ENCODE assay signal across 7 cellular contexts in the genomic region with DNA sequence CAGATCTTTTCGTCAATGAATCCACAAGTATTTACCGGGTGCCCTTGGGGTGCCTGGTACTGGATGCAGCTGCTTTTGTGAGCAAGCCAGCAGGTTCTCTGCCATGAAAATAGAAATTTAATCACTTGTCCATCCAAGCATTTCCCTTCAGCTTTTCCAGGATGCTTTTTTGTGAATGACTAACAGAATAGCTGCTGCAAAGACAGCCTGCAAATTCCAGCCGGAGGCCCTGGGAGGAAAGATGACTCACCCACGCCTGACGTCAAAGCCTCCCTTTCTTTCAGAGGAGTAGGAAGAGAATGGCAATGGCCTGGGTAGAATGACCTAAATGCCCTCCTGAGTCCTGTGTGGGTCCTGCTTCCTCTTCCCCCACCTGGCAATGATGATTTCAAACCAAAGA.
DNase-seq lines count a peak whose midpoint lies in the region; ATAC-seq and TF ChIP-seq lines count a peak whose summit lies in the region.

No MANE protein-coding gene starts in this region.

- H3K4me3 ChIP-seq in cardiac muscle cell: no peak overlapping the region

- H3K36me3 ChIP-seq in cardiac muscle cell: no peaks in the 10 kb centered on the region

- H3K4me1 ChIP-seq in cardiac muscle cell (ENCODE audit: low read depth): peaks cover 5% of the 10 kb centered on the region

- TF ChIP-seq CTCF in cardiac muscle cell (IDR thresholded peaks at IDR 0.05; ENCODE audit: low read depth, low read length): no peak

- no peaks in the 10 kb centered on the region for H3K9me3 ChIP-seq in cardiac muscle cell (ENCODE audit: low read depth)

- ATAC-seq in HG02759 (IDR thresholded peaks at IDR 0.05; ENCODE audit: unreplicated experiment): no peak

- peak overlapping the region; percentile 27 for H3K27ac ChIP-seq in cardiac muscle cell

- no peaks in the 10 kb centered on the region for H3K27me3 ChIP-seq in cardiac muscle cell

- DNase-seq in HT1080 (ENCODE audit: low read depth) (peak; percentile 98), UCSD-AML1 (lab: John Stamatoyannopoulos, UW; ENCODE audit: unreplicated experiment) (peak; percentile 34), cardiac muscle cell (ENCODE audit: low read depth in 1 of 2, low spot score in 1 of 2) (peak; percentile 62 to 97), posterior cingulate gyrus (peak; percentile 56 to 95 (median 72)), DMS114 treated with DMSO at 0.1 percent for 48 hours (lab: John Stamatoyannopoulos, UW; ENCODE audit: unreplicated experiment) (no peak)
- no peak for DNase-seq in activated CD8-positive, alpha-beta memory T cell treated with anti-CD3 and anti-CD28 coated beads for 24 hours

- intact Hi-C loops in posterior cingulate gyrus (cut with DNase I): no loop called here

Comparison
In these comparisons a context has a peak if more than half of its experiments do, and no peak if none do; other contexts are left out.
1. DNase-seq: peak in HT1080 (single experiment), UCSD-AML1 (single experiment), cardiac muscle cell (2 of 2) and posterior cingulate gyrus (10 of 10); none in activated CD8-positive, alpha-beta memory T cell treated with anti-CD3 and anti-CD28 coated beads for 24 hours (single experiment) and DMS114 treated with DMSO at 0.1 percent for 48 hours (single experiment).